In the genomic region with DNA sequence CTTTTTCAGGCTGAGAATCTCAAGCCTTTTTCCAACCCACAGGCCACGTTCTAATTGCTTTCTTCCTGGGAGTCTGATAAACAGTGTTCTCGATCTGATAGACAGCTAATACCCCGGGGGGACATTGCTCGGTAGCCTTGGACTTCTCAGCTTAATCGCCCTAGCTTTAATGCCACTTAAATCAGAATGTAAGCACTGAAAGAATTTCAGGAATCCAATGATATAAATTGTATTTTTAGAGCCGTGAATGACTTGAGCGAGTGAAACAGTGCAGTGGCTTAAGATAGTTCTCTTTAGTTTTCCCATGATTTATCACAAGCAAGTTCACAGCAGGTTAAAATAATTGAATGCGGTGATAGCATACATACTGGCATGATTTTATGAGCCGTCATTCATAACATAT, we compare ENCODE assay signal across 18 cellular contexts.
A peak's percentile ranks its signal among the peaks of the same experiment; 100 is the strongest.
DNase-seq lines count a peak whose midpoint lies in the region; ATAC-seq and TF ChIP-seq lines count a peak whose summit lies in the region.
"Had no signal": no experiment of that assay in that cellular context is flagged by ENCODE, and none has a peak within 500 bp of the region (broad histone marks: within the 10 kb centered on the region; RNA-seq: fewer than 3 reads in every experiment).

No MANE protein-coding gene starts in this region.

- no peak for DNase-seq in AG04450 (ENCODE audit: low read depth, low spot score)
- peak; percentile 21 for DNase-seq in RPMI7951 (ENCODE audit: low read depth)
- DNase-seq in osteocyte (ENCODE audit: extremely low spot score, unreplicated experiment) = no peak
- no peak for DNase-seq in type B pancreatic cell (ENCODE audit: extremely low spot score, unreplicated experiment)
- no peak for DNase-seq in NCI-H526 treated with DMSO at 0.1 percent for 48 hours (lab: John Stamatoyannopoulos, UW)
- DNase-seq in NOMO-1 treated with dmso at 0.1 percent for 144 hours (lab: John Stamatoyannopoulos, UW; ENCODE audit: unreplicated experiment) = no peak
- DNase-seq: ACHN; activated B cell treated with CpG ODN at 0.5 μM for 24 hours; activated CD8-positive, alpha-beta memory T cell treated with anti-CD3 and anti-CD28 coated beads, Interleukin-2, amount 50 U/mL, for 48 hours; activated naive CD8-positive, alpha-beta T cell treated with anti-CD3 and anti-CD28 coated beads for 36 hours; DMS 273 treated with DMSO at 0.1 percent for 48 hours; kidney glomerular epithelial cell; NCI-H1092 treated with DMSO at 0.1 percent for 48 hours; spleen had no signal

- H3K36me3 ChIP-seq in gastroesophageal sphincter = no peaks in the 10 kb centered on the region
- H3K36me3 ChIP-seq: spleen had no signal

- no peaks in the 10 kb centered on the region for H3K9me3 Mint-ChIP-seq in osteocyte (ENCODE audit: unreplicated experiment)
- H3K9me3 Mint-ChIP-seq in type B pancreatic cell = peaks cover 5% of the 10 kb centered on the region
- H3K9me3 Mint-ChIP-seq: activated B cell treated with CpG ODN at 0.5 μM for 24 hours, nephron had no signal

- H3K4me3 Mint-ChIP-seq in osteocyte (ENCODE audit: unreplicated experiment) (peak overlapping the region; percentile 71), type B pancreatic cell (no peak overlapping the region)
- H3K4me3 Mint-ChIP-seq: activated B cell treated with CpG ODN at 0.5 μM for 24 hours; activated naive CD8-positive, alpha-beta T cell treated with anti-CD3 and anti-CD28 coated beads for 36 hours; nephron had no signal

- POLR2A ChIA-PET in AG04450 (lab: Yijun Ruan, JAX) = interaction anchor here (0.6 kb wide), 1 partner anchor 59 kb away, joined by 3 read pairs; no protein-coding TSS in a partner anchor

- peak overlapping the region; percentile 91 for H3K27ac Mint-ChIP-seq in osteocyte (ENCODE audit: unreplicated experiment)
- no peak overlapping the region for H3K27ac Mint-ChIP-seq in type B pancreatic cell
- H3K27ac Mint-ChIP-seq: activated B cell treated with CpG ODN at 0.5 μM for 24 hours; activated naive CD8-positive, alpha-beta T cell treated with anti-CD3 and anti-CD28 coated beads for 36 hours had no signal

- H3K4me3 ChIP-seq in AG04450 (ENCODE audit: low read depth, low read length) (peak overlapping the region; percentile 23), gastroesophageal sphincter (no peak overlapping the region)
- H3K4me3 ChIP-seq: spleen had no signal

- H3K27me3 ChIP-seq in AG04450 (ENCODE audit: control insufficient read depth, insufficient read depth, low read length) (no peaks in the 10 kb centered on the region), gastroesophageal sphincter (no peaks in the 10 kb centered on the region)
- H3K27me3 ChIP-seq: spleen had no signal

- H3K4me1 ChIP-seq in gastroesophageal sphincter = peaks cover 0 to 16% (median 0%) of the 10 kb centered on the region in 3 donors
- H3K4me1 ChIP-seq: spleen had no signal

- H3K4me1 Mint-ChIP-seq in osteocyte (ENCODE audit: unreplicated experiment) (peaks cover 71% of the 10 kb centered on the region), type B pancreatic cell (ENCODE audit: unreplicated experiment) (peaks cover 28% of the 10 kb centered on the region)
- H3K4me1 Mint-ChIP-seq: activated naive CD8-positive, alpha-beta T cell treated with anti-CD3 and anti-CD28 coated beads for 36 hours had no signal

- CTCF ChIA-PET in AG04450 (lab: Charles Lee) = interaction anchor here (0.6 to 2.1 kb wide), 4 partner anchors 23 to 193 kb away, joined by 3 to 15 read pairs (median 5); partner anchors contain the start of gene MYOCD

- no peak overlapping the region for H3K27ac ChIP-seq in AG04450 (ENCODE audit: low read depth, low read length)
- peak overlapping the region in 3 of 4 donors; percentile 8 to 62 (median 28) for H3K27ac ChIP-seq in gastroesophageal sphincter
- H3K27ac ChIP-seq: spleen had no signal

- H3K27me3 Mint-ChIP-seq in osteocyte (ENCODE audit: unreplicated experiment) (no peaks in the 10 kb centered on the region), type B pancreatic cell (peaks cover 28% of the 10 kb centered on the region)
- H3K27me3 Mint-ChIP-seq: activated B cell treated with CpG ODN at 0.5 μM for 24 hours; activated naive CD8-positive, alpha-beta T cell treated with anti-CD3 and anti-CD28 coated beads for 36 hours had no signal

- H3K9me3 ChIP-seq in AG04450 (ENCODE audit: control insufficient read depth, insufficient read depth, low read length) (no peaks in the 10 kb centered on the region; the same call in 1 of the 2 replicates), gastroesophageal sphincter (no peaks in the 10 kb centered on the region)
- H3K9me3 ChIP-seq: spleen had no signal

- peaks cover 2% of the 10 kb centered on the region for H3K36me3 Mint-ChIP-seq in osteocyte (ENCODE audit: unreplicated experiment)
- H3K36me3 Mint-ChIP-seq in type B pancreatic cell = no peaks in the 10 kb centered on the region
- H3K36me3 Mint-ChIP-seq: activated naive CD8-positive, alpha-beta T cell treated with anti-CD3 and anti-CD28 coated beads for 36 hours had no signal

- TF ChIP-seq CTCF in AG04450 (IDR thresholded peaks at IDR 0.05; ENCODE audit: low read depth, low read length) = no peak
- no peak for TF ChIP-seq CTCF in gastroesophageal sphincter (IDR thresholded peaks at IDR 0.05)
- no peak for TF ChIP-seq CTCF in osteocyte (IDR thresholded peaks at IDR 0.05)
- no peak for TF ChIP-seq CTCF in type B pancreatic cell (conservative IDR thresholded peaks at IDR 0.05)

- 18 to 26% methylated on average over 6 to 9 of the region's 9 CpGs for WGBS in gastroesophageal sphincter (ENCODE audit: low coverage in 1 of 2), 2 donors

- TF ChIP-seq POLR2A in gastroesophageal sphincter (IDR thresholded peaks at IDR 0.05) = no peak

- no peak for TF ChIP-seq EP300 in gastroesophageal sphincter (IDR thresholded peaks at IDR 0.05)

- no peak for ATAC-seq in gastroesophageal sphincter
- ATAC-seq in GM19395 (IDR thresholded peaks at IDR 0.05; ENCODE audit: unreplicated experiment) = no peak
- ATAC-seq: HepG2 had no signal
